In the genomic region with DNA sequence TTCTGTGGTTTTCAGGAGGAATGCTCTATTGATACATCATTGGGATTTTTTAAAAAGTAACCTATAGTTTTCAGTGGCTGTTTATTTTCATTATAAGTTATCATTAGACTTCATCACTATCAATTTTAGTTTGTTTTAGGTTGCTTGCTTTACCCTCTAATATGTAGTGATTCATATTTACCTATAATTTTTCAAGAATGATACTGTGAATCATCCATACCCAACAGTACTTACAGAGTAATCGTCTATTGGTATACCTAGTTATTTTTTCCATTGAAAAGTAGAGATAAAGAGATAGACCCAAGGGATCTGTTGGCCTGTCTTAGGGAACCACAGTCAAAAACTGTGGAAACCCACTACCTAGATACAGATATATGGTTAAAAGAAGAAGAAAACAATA, we compare ENCODE assay signal across 7 cellular contexts.
"Had no signal": no experiment of that assay in that cellular context is flagged by ENCODE, and none has a peak within 500 bp of the region (broad histone marks: within the 10 kb centered on the region; RNA-seq: fewer than 3 reads in every experiment).

No MANE protein-coding gene starts in this region.

- ATAC-seq: GM23338 had no signal

- H3K4me3 Mint-ChIP-seq: GM23338, H9 had no signal

- FAIRE-seq: H1, H54, HTR-8/SVneo had no signal

- H3K4me1 Mint-ChIP-seq: GM23338, H9 had no signal

- H3K27ac Mint-ChIP-seq: GM23338, H9 had no signal

- H2AFZ ChIP-seq: GM23338 had no signal

- DNase-seq: H9, HCEC 1CT, IMR-90 had no signal

- H3K4me3 ChIP-seq: GM23338 had no signal

- H3K4me2 ChIP-seq: GM23338 had no signal
